8 cellular contexts compared by ENCODE assay signal in the genomic region with DNA sequence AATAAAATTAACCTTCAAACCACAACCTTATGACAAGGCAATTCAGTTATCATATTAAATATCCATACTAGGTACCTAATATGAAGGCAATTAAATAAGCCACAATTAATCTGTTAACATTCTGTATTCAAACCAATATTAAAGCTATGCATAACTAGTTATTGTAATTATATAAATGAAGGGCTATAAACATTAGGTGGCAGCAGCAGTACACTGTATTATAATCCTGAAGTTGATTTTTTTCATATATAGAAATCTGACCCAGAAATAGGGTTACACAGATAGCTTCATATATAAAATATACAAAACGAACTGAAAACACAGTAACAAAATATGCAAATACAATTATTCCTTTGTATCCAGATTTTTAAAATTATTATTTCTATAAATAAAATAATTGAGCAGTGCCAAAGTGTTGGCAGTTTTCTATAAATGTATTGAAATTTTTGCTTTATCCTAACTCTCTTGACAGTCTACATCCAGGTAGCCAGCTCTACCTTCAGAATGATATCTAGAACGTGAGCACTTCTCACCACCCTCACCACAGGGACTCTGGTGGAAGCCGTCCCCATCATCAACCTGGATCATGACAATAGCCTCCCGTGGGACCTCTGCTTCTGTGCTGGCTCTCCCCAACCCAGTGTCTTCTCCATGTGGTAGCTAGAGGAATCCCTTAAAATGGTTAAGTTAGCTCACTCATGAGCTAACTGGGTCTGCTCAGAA.
DNase-seq lines count a peak whose midpoint lies in the region; ATAC-seq and TF ChIP-seq lines count a peak whose summit lies in the region.
"Had no signal": no experiment of that assay in that cellular context is flagged by ENCODE, and none has a peak within 500 bp of the region (broad histone marks: within the 10 kb centered on the region; RNA-seq: fewer than 3 reads in every experiment).

No MANE protein-coding gene starts in this region.

- H3K27ac Mint-ChIP-seq in Calu3 (ENCODE audit: unreplicated experiment) (peak overlapping the region; percentile 40), osteocyte (ENCODE audit: unreplicated experiment) (peak overlapping the region; percentile 82)

- WGBS in body of pancreas, 2 donors = 68 to 72% methylated on average over 4 of the region's 4 CpGs

- no peak overlapping the region for H3K27ac ChIP-seq in body of pancreas

- TF ChIP-seq CTCF in Calu3 (IDR thresholded peaks at IDR 0.05; ENCODE audit: unreplicated experiment) = no peak
- TF ChIP-seq CTCF in body of pancreas (IDR thresholded peaks at IDR 0.05) = peak in 4 of 7 experiments; percentile 23 to 32 (median 27)
- TF ChIP-seq CTCF in osteocyte (IDR thresholded peaks at IDR 0.05) = peak; percentile 51

- no peaks in the 10 kb centered on the region for H3K27me3 ChIP-seq in body of pancreas

- BruUV-seq in Calu3 (replicated peaks; lab: Mats Ljungman, UMichigan) = no TSS peak

- no peak for DNase-seq in Calu3
- peak; percentile 38 to 59 for DNase-seq in Kasumi-1 (lab: John Stamatoyannopoulos, UW)
- DNase-seq in body of pancreas = no peak
- DNase-seq in osteocyte (ENCODE audit: extremely low spot score, unreplicated experiment) = no peak
- no peak for DNase-seq in kidney glomerular epithelial cell (lab: John Stamatoyannopoulos, UW)
- no peak for DNase-seq in stimulated activated CD4-positive, alpha-beta T cell treated with anti-CD3 and anti-CD28 coated beads, Interleukin-1b, Interleukin-23, amount 100 ng/mL, for 48 hours
- no peak for DNase-seq in nucleus accumbens (lab: John Stamatoyannopoulos, UW)
- DNase-seq: stimulated activated CD4-positive, alpha-beta T cell treated with anti-CD3 and anti-CD28 coated beads, Interleukin-4, amount 100 ng/mL, for 1 hour had no signal

- H3K4me1 Mint-ChIP-seq in Calu3 (ENCODE audit: low read depth, unreplicated experiment) (peaks cover 40% of the 10 kb centered on the region), osteocyte (ENCODE audit: unreplicated experiment) (peaks cover 81% of the 10 kb centered on the region)

- H3K36me3 ChIP-seq in body of pancreas (replicated peaks in 1 of 2; ENCODE audit: insufficient read depth in 1 of 2, low read depth in 2 of 2) = no peaks in the 10 kb centered on the region

- intact Hi-C loops in Calu3 (cut with micrococcal nuclease; ENCODE audit: unreplicated experiment) = loop anchor here (1.0 to 10.0 kb wide), 3 partner anchors 95 to 554 kb away; no protein-coding TSS in a partner anchor
- intact Hi-C loops in body of pancreas (cut with DNase I) = no loop called here

- H3K27me3 Mint-ChIP-seq in Calu3 (ENCODE audit: unreplicated experiment) (no peaks in the 10 kb centered on the region), osteocyte (ENCODE audit: unreplicated experiment) (no peaks in the 10 kb centered on the region)

- no peak for TF ChIP-seq POLR2A in body of pancreas (IDR thresholded peaks at IDR 0.05)

- H3K4me3 ChIP-seq in body of pancreas = no peak overlapping the region

- no peaks in the 10 kb centered on the region for H3K9me3 ChIP-seq in body of pancreas

- H3K9me3 Mint-ChIP-seq in Calu3 (ENCODE audit: low read depth, unreplicated experiment) (no peaks in the 10 kb centered on the region), osteocyte (ENCODE audit: unreplicated experiment) (no peaks in the 10 kb centered on the region)

- H3K4me3 Mint-ChIP-seq in Calu3 (ENCODE audit: low read depth, unreplicated experiment) (no peak overlapping the region), osteocyte (ENCODE audit: unreplicated experiment) (no peak overlapping the region)

- H3K36me3 Mint-ChIP-seq in Calu3 (ENCODE audit: insufficient read depth, unreplicated experiment) (no peaks in the 10 kb centered on the region), osteocyte (ENCODE audit: unreplicated experiment) (no peaks in the 10 kb centered on the region)

- no peak for ATAC-seq in body of pancreas

- CTCF ChIA-PET in Calu3 (lab: Charles Lee) = interaction anchor here (1.1 to 1.6 kb wide), 2 partner anchors 31 to 568 kb away, joined by 3 read pairs; no protein-coding TSS in a partner anchor

- peaks cover 40% of the 10 kb centered on the region for H3K4me1 ChIP-seq in body of pancreas

Comparison
In these comparisons a context has a peak if more than half of its experiments do, and no peak if none do; other contexts are left out.
1. DNase-seq: peak in Kasumi-1 (2 of 2); none in Calu3 (single experiment), body of pancreas (0 of 4), osteocyte (single experiment), kidney glomerular epithelial cell (single experiment), stimulated activated CD4-positive, alpha-beta T cell treated with anti-CD3 and anti-CD28 coated beads, Interleukin-1b, Interleukin-23, amount 100 ng/mL, for 48 hours (single experiment) and nucleus accumbens (0 of 56).